1 cellular context compared by ENCODE assay signal in the genomic region with DNA sequence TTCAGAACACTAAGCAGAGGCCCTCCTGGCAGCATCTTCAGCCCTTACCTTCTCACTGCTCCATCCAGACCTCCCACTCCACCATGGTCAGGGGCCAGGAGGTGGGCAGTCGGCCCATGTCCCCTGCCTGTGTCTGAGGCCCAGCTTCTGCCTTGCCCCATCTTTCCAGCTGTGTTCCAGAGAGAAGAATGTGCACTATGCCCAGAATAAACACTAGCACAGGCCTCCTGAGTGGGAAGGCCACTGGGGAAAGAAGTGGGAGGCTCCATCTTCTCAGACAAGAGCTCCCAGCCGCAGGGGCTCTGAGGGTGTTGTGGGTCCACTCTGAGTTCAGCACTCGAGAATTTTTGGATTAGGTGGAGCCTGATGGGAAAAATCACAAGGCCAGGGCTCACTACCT.
TF ChIP-seq lines count a peak whose summit lies in the region.

No MANE protein-coding gene starts in this region.

TF ChIP-seq in IMR-90, 13 proteins besides CTCF, POLR2A, EP300 and RAD21:
- TF ChIP-seq FOS (IDR thresholded peaks at IDR 0.05; ENCODE audit: low read depth, low read length): no peak
- no peak for TF ChIP-seq CHD1 (IDR thresholded peaks at IDR 0.05; ENCODE audit: low read depth, low read length)
- no peak for TF ChIP-seq BHLHE40 (IDR thresholded peaks at IDR 0.05; ENCODE audit: low read depth, low read length)
- no peak for TF ChIP-seq MXI1 (IDR thresholded peaks at IDR 0.05; ENCODE audit: borderline replicate concordance, low read depth, low read length)
- no peak for TF ChIP-seq MAFK (IDR thresholded peaks at IDR 0.05; ENCODE audit: low read depth, low read length)
- no peak for TF ChIP-seq CEBPB (IDR thresholded peaks at IDR 0.05; ENCODE audit: low read depth, low read length)
- no peak for TF ChIP-seq RFX5 (IDR thresholded peaks at IDR 0.05; ENCODE audit: low read depth, low read length)
- no peak for TF ChIP-seq SMC3 (IDR thresholded peaks at IDR 0.05; ENCODE audit: low read depth, low read length)
- no peak for TF ChIP-seq NFE2L2 (IDR thresholded peaks at IDR 0.05; ENCODE audit: low read depth, low read length)
- no peak for TF ChIP-seq MAZ (IDR thresholded peaks at IDR 0.05; ENCODE audit: borderline replicate concordance, low read depth, low read length)
- TF ChIP-seq, protein P1, sequence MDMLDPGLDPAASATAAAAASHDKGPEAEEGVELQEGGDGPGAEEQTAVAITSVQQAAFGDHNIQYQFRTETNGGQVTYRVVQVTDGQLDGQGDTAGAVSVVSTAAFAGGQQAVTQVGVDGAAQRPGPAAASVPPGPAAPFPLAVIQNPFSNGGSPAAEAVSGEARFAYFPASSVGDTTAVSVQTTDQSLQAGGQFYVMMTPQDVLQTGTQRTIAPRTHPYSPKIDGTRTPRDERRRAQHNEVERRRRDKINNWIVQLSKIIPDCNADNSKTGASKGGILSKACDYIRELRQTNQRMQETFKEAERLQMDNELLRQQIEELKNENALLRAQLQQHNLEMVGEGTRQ (IDR thresholded peaks at IDR 0.05; ENCODE audit: low read depth, low read length): no peak
- TF ChIP-seq, protein P2, sequence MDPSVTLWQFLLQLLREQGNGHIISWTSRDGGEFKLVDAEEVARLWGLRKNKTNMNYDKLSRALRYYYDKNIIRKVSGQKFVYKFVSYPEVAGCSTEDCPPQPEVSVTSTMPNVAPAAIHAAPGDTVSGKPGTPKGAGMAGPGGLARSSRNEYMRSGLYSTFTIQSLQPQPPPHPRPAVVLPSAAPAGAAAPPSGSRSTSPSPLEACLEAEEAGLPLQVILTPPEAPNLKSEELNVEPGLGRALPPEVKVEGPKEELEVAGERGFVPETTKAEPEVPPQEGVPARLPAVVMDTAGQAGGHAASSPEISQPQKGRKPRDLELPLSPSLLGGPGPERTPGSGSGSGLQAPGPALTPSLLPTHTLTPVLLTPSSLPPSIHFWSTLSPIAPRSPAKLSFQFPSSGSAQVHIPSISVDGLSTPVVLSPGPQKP (IDR thresholded peaks at IDR 0.05; ENCODE audit: borderline replicate concordance, low read depth, low read length): no peak
- no peak for TF ChIP-seq RCOR1 (IDR thresholded peaks at IDR 0.05; ENCODE audit: insufficient replicate concordance, low read length)
